Comparison of ENCODE assay signal across 23 cellular contexts in the genomic region with DNA sequence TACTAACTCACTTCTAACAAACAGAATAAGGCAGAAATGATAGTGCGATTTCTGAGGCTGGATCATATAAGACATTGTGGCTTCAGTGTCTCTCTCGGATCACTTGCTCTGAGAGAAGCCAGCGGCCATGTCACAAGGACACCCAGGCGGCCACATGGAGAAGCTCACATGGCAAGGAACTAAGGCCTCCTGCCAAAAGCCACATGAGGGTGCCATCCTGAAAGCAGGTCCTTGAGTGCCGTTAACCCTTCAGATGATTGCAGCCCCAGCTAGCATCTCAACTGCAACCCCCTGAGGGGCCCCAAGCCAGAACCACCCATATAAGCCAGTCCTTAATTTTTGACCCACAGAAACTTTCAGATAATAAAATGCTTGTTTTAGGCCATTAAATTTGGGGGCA. TPM values are rescaled to one million over a fixed set of nuclear protein-coding genes. Genes with fewer than 3 reads are reported as not detected.
DNase-seq lines count a peak whose midpoint lies in the region; ATAC-seq, FAIRE-seq and TF ChIP-seq lines count a peak whose summit lies in the region.
"Had no signal": no experiment of that assay in that cellular context is flagged by ENCODE, and none has a peak within 500 bp of the region (broad histone marks: within the 10 kb centered on the region; RNA-seq: fewer than 3 reads in every experiment).

No MANE protein-coding gene starts in this region.

- no peaks in the 10 kb centered on the region for H3K27me3 ChIP-seq in K562 (ENCODE audit: control insufficient read depth in 2 of 2, insufficient read depth in 2 of 2, low read length in 2 of 2)
- H3K27me3 ChIP-seq in heart right ventricle: no peaks in the 10 kb centered on the region
- H3K27me3 ChIP-seq: testis had no signal

- no peak for TF ChIP-seq RAD21 in K562 (CRISPR knock-in tag; conservative IDR thresholded peaks at IDR 0.05 in 1 of 2, IDR thresholded peaks at IDR 0.05 in 1 of 2)

- WGBS in K562 (ENCODE audit: insufficient coverage, low coverage, missing lambda C conversion rate): 76% methylated on average over 5 of the region's 5 CpGs
- WGBS in heart right ventricle, 2 donors: 68 to 75% methylated on average over 5 of the region's 5 CpGs

- H3K27ac ChIP-seq in K562 (ENCODE audit: extremely low read depth, low read depth, low read length): no peak overlapping the region
- H3K27ac ChIP-seq in heart right ventricle: peak overlapping the region in 8 of 10 donors; percentile 52 to 75 (median 67)
- no peak overlapping the region for H3K27ac ChIP-seq in kidney (ENCODE audit: low read depth in 2 of 2, low read length in 2 of 2)
- H3K27ac ChIP-seq: testis had no signal

- no peaks in the 10 kb centered on the region for H3K9me3 Mint-ChIP-seq in neural crest cell
- no peaks in the 10 kb centered on the region for H3K9me3 Mint-ChIP-seq in Calu3 (ENCODE audit: low read depth, unreplicated experiment)
- H3K9me3 Mint-ChIP-seq: brain; stimulated activated naive B cell treated with anti-CD40 and anti-IgM and Interleukin-4, amounts not matched to agents 10 μg/mL and 1 μg/mL and 100 μg/mL, for 72 hours had no signal

- no peaks in the 10 kb centered on the region for H3K36me3 ChIP-seq in K562 (ENCODE audit: control insufficient read depth, insufficient read depth, low read length)
- peaks cover 0 to 3% (median 0%) of the 10 kb centered on the region in 9 donors for H3K36me3 ChIP-seq in heart right ventricle
- no peaks in the 10 kb centered on the region for H3K36me3 ChIP-seq in kidney (ENCODE audit: control insufficient read depth in 1 of 2, insufficient read depth in 2 of 2, low read length in 2 of 2)

- POLR2A ChIA-PET in K562 (lab: Yijun Ruan, JAX): interaction anchor here (0.7 to 8.9 kb wide), 5 partner anchors 8 to 30 kb away, joined by 3 to 74 read pairs (median 4); no protein-coding TSS in a partner anchor

- H3K4me3 Mint-ChIP-seq in neural crest cell (peak overlapping the region; percentile 51), Calu3 (ENCODE audit: low read depth, unreplicated experiment) (no peak overlapping the region)
- H3K4me3 Mint-ChIP-seq: brain; stimulated activated naive B cell treated with anti-CD40 and anti-IgM and Interleukin-4, amounts not matched to agents 10 μg/mL and 1 μg/mL and 100 μg/mL, for 72 hours had no signal

- H3K4me3 ChIP-seq in K562 (no peak overlapping the region), heart right ventricle (no peak overlapping the region), kidney (ENCODE audit: low read length in 2 of 2) (no peak overlapping the region)
- H3K4me3 ChIP-seq: testis had no signal

- CTCF ChIA-PET in K562 (lab: Yijun Ruan, JAX; ENCODE audit: low intra/inter-chr PET ratio) (no interaction called here), Calu3 (lab: Charles Lee) (no interaction called here)

- H3K36me3 Mint-ChIP-seq in neural crest cell (ENCODE audit: low read depth): no peaks in the 10 kb centered on the region
- H3K36me3 Mint-ChIP-seq in Calu3 (ENCODE audit: insufficient read depth, unreplicated experiment): peaks cover 4% of the 10 kb centered on the region
- H3K36me3 Mint-ChIP-seq: brain had no signal

- in situ Hi-C loops in K562 (cut with MboI): no loop called here

- H3K27me3 Mint-ChIP-seq in neural crest cell (ENCODE audit: low read depth) (no peaks in the 10 kb centered on the region), Calu3 (ENCODE audit: unreplicated experiment) (no peaks in the 10 kb centered on the region)
- H3K27me3 Mint-ChIP-seq: stimulated activated naive B cell treated with anti-CD40 and anti-IgM and Interleukin-4, amounts not matched to agents 10 μg/mL and 1 μg/mL and 100 μg/mL, for 72 hours had no signal

- H4K20me1 ChIP-seq in K562 (replicated peaks; ENCODE audit: control insufficient read depth, insufficient read depth, low read length): no peaks in the 10 kb centered on the region

- H3K4me2 ChIP-seq in K562 (ENCODE audit: insufficient read depth, low read length): no peak overlapping the region

- DNase-seq in K562 (ENCODE audit: extremely low read depth in 1 of 4, low spot score in 3 of 4) (no peak), heart right ventricle (peak in 1 of 2 donors; percentile 40), neural crest cell (ENCODE audit: low read depth, low spot score) (no peak), NK-92 (lab: John Stamatoyannopoulos, UW; ENCODE audit: unreplicated experiment) (no peak), Calu3 (no peak), kidney (no peak)
- DNase-seq: activated CD4-positive, alpha-beta T cell treated with anti-CD3 and anti-CD28 coated beads for 48 hours; activated naive CD4-positive, alpha-beta T cell; activated T-cell treated with anti-CD3 and anti-CD28 coated beads, Interleukin-2, amount 50 U/mL, for 48 hours; effector CD8-positive, alpha-beta T cell; Kasumi-1; kidney glomerular epithelial cell; mammary epithelial cell; NCI-H1048; NCI-H187; NCI-H524 treated with DMSO at 0.1 percent for 48 hours; occipital lobe; stimulated activated CD4-positive, alpha-beta T cell treated with anti-CD3 and anti-CD28 coated beads, Interleukin-4, amount 100 ng/mL, for 1 hour; stimulated activated naive B cell treated with anti-CD40 and anti-IgM and Interleukin-4, amounts not matched to agents 10 μg/mL and 1 μg/mL and 100 μg/mL, for 72 hours; testis had no signal

- intact Hi-C loops in K562 (cut with micrococcal nuclease): no loop called here
- intact Hi-C loops in heart right ventricle (cut with DNase I): no loop called here
- intact Hi-C loops in Calu3 (cut with micrococcal nuclease; ENCODE audit: unreplicated experiment): no loop called here
- intact Hi-C loops in kidney (cut with DNase I): no loop called here

- H3K4me1 Mint-ChIP-seq in neural crest cell: no peaks in the 10 kb centered on the region
- peaks cover 17% of the 10 kb centered on the region for H3K4me1 Mint-ChIP-seq in Calu3 (ENCODE audit: low read depth, unreplicated experiment)

- H2AFZ ChIP-seq in K562 (ENCODE audit: low read depth, low read length): no peak overlapping the region

- H3K9me3 ChIP-seq in K562 (replicated peaks; ENCODE audit: control insufficient read depth, insufficient read depth, low read depth, low read length): no peaks in the 10 kb centered on the region
- no peaks in the 10 kb centered on the region for H3K9me3 ChIP-seq in heart right ventricle
- no peaks in the 10 kb centered on the region for H3K9me3 ChIP-seq in kidney (ENCODE audit: control insufficient read depth in 1 of 2, low read length in 2 of 2)
- H3K9me3 ChIP-seq: testis had no signal

- no peak for TF ChIP-seq POLR2A in K562 (conservative IDR thresholded peaks at IDR 0.05)

- TF ChIP-seq CTCF in K562 (IDR thresholded peaks at IDR 0.05 in 2 of 3, conservative IDR thresholded peaks at IDR 0.05 in 1 of 3; ENCODE audit: insufficient read depth in 2 of 3, low read depth in 1 of 3, low read length in 3 of 3) (0 out of 6 replicates have a peak, but pooled peaks of 2 of the 3 experiments have one; percentile 7 to 12), heart right ventricle (IDR thresholded peaks at IDR 0.05) (no peak), neural crest cell (conservative IDR thresholded peaks at IDR 0.05) (no peak), Calu3 (IDR thresholded peaks at IDR 0.05; ENCODE audit: unreplicated experiment) (no peak), kidney (IDR thresholded peaks at IDR 0.05; ENCODE audit: borderline replicate concordance, extremely low read depth, insufficient read depth) (no peak)

- FAIRE-seq in K562 (lab: Jason Lieb, UNC) (no peak), kidney (lab: Jason Lieb, UNC) (no peak)
- FAIRE-seq: HTR-8/SVneo had no signal

- peak overlapping the region in 1 of 2 experiments; percentile 57; a peak in 1 of 4 replicates for H3K9ac ChIP-seq in K562 (ENCODE audit: insufficient read depth in 1 of 2, low read depth in 2 of 2, low read length in 2 of 2)
- H3K9ac ChIP-seq in kidney (ENCODE audit: low read length in 2 of 2): no peak overlapping the region

- ATAC-seq in K562 (no peak), heart right ventricle (peak in 7 of 8 donors; percentile 20 to 73 (median 39)), HG03457 (IDR thresholded peaks at IDR 0.05; ENCODE audit: unreplicated experiment) (no peak)
- ATAC-seq: stimulated activated naive B cell treated with anti-CD40 and anti-IgM and Interleukin-4, amounts not matched to agents 10 μg/mL and 1 μg/mL and 100 μg/mL, for 72 hours had no signal

- peaks cover 22 to 23% of the 10 kb centered on the region in 2 experiments for H3K4me1 ChIP-seq in K562 (replicated peaks in 1 of 2; ENCODE audit: control insufficient read depth in 2 of 2, insufficient read depth in 2 of 2, low read length in 2 of 2)
- peaks cover 4 to 27% (median 17%) of the 10 kb centered on the region in 9 donors for H3K4me1 ChIP-seq in heart right ventricle
- H3K4me1 ChIP-seq in kidney (ENCODE audit: control insufficient read depth in 1 of 2, insufficient read depth in 1 of 2, low read depth in 1 of 2, low read length in 2 of 2): no peaks in the 10 kb centered on the region

- BruUV-seq in K562 (replicated peaks; lab: Mats Ljungman, UMichigan) (no TSS peak), Calu3 (replicated peaks; lab: Mats Ljungman, UMichigan) (no TSS peak)

- no peak for TF ChIP-seq EP300 in K562 (IDR thresholded peaks at IDR 0.05; ENCODE audit: low read length)

- no peaks in the 10 kb centered on the region for H3K79me2 ChIP-seq in K562 (ENCODE audit: control insufficient read depth, insufficient read depth, low read length)

- H3K27ac Mint-ChIP-seq in neural crest cell (ENCODE audit: unreplicated experiment) (no peak overlapping the region), Calu3 (ENCODE audit: unreplicated experiment) (no peak overlapping the region)
- H3K27ac Mint-ChIP-seq: stimulated activated naive B cell treated with anti-CD40 and anti-IgM and Interleukin-4, amounts not matched to agents 10 μg/mL and 1 μg/mL and 100 μg/mL, for 72 hours had no signal

- H3K9me1 ChIP-seq in K562 (ENCODE audit: control insufficient read depth, insufficient read depth, low read length): no peaks in the 10 kb centered on the region

RNA-seq across cellular contexts. Expression of a gene that starts 6.9 kb away (rescaled TPM):
- 126 and 193 TPM in 2 replicates for total RNA-seq in K562 (2011; cell fraction: chromatin; rRNA removed; ENCODE audit: low replicate concordance)
- total RNA-seq in K562 (2011; cell fraction: nucleolus; rRNA removed): 95.3 and 108 TPM in 2 replicates
- 134 and 160 TPM in 2 replicates for total RNA-seq in K562 (2011; cell fraction: nucleoplasm; rRNA removed)
- 188 and 201 TPM in 2 replicates for total RNA-seq in K562 (2014; rRNA removed)
- 450 and 500 TPM in 2 replicates for total RNA-seq in K562 (2014; rRNA removed; fragmentation: Illumina TruSeq; extraction: Trizol)
- 331 and 336 TPM in 2 replicates for total RNA-seq in K562 (2015; rRNA removed; fragmentation: Illumina TruSeq; extraction: Trizol)
- total RNA-seq in K562 (2021): 398 and 422 TPM in 2 replicates
- polyA plus RNA-seq in K562 (2011; rRNA removed): 139 and 166 TPM in 2 replicates
- polyA plus RNA-seq in K562 (2011; cell fraction: cytosol; rRNA removed): 67.4 and 154 TPM in 2 replicates
- 117 and 202 TPM in 2 replicates for polyA plus RNA-seq in K562 (2011; cell fraction: nucleus; rRNA removed)
- polyA plus RNA-seq in K562 (2012): 354 and 375 TPM in 2 replicates
- polyA plus RNA-seq in K562 (2014; fragmentation: Illumina TruSeq; extraction: Trizol): 379 and 424 TPM in 2 replicates
- 100 to 1,000 TPM; 208 to 250 TPM for polyA plus RNA-seq in K562 (2014; fragmentation: Nextera tagmentation; extraction: Ambion mirVana)
- polyA plus RNA-seq in K562 (2014; rRNA removed): 198 and 219 TPM in 2 replicates
- 177 and 198 TPM in 2 replicates for polyA minus RNA-seq in K562 (2011; rRNA and poly(A)+ RNA removed)
- polyA minus RNA-seq in K562 (2011; cell fraction: cytosol; rRNA and poly(A)+ RNA removed): 116 and 122 TPM in 2 replicates
- 47.5 and 87.7 TPM in 2 replicates for polyA minus RNA-seq in K562 (2011; cell fraction: nucleus; rRNA and poly(A)+ RNA removed)
- total RNA-seq in heart right ventricle: 100 to 1,000 TPM; 445 to 606 (median 499) TPM
- polyA plus RNA-seq in heart right ventricle: 100 to 1,000 TPM; 193 to 457 TPM
- 197 and 202 TPM in 2 replicates for total RNA-seq in neural crest cell
- 243 and 254 TPM in 2 replicates for total RNA-seq in Calu3 (2022)
- 128 TPM for total RNA-seq in kidney
- polyA plus RNA-seq in kidney (ENCODE audit: insufficient read depth, low read depth, low replicate concordance): 211 TPM

RNA-seq across cellular contexts. Expression of a gene that starts 32.0 kb away (rescaled TPM):
- 9.9 and 40.2 TPM in 2 replicates for total RNA-seq in K562 (2011; cell fraction: chromatin; rRNA removed; ENCODE audit: low replicate concordance)
- 75.5 and 100 TPM in 2 replicates for total RNA-seq in K562 (2011; cell fraction: nucleolus; rRNA removed)
- total RNA-seq in K562 (2011; cell fraction: nucleoplasm; rRNA removed): 30.5 and 32.2 TPM in 2 replicates
- total RNA-seq in K562 (2014; rRNA removed) (112 and 115 TPM in 2 replicates), K562 (2014; rRNA removed; fragmentation: Illumina TruSeq; extraction: Trizol) (3.2 and 5.0 TPM in 2 replicates), K562 (2015; rRNA removed; fragmentation: Illumina TruSeq; extraction: Trizol) (18.5 and 21.3 TPM in 2 replicates), K562 (2021) (79.9 and 82.9 TPM in 2 replicates), heart right ventricle (10 to 100 TPM; 16.4 to 51.5 (median 29.4) TPM), neural crest cell (4.7 and 6.3 TPM in 2 replicates), Calu3 (2022) (52.4 and 67.6 TPM in 2 replicates), kidney (26.6 TPM)
- polyA plus RNA-seq in K562 (2011; rRNA removed) (13.7 and 19.5 TPM in 2 replicates), K562 (2014; fragmentation: Illumina TruSeq; extraction: Trizol) (4.0 and 11.3 TPM in 2 replicates), K562 (2014; fragmentation: Nextera tagmentation; extraction: Ambion mirVana) (1 to 10 TPM in 1 of 2 experiments, under 1 TPM in 1; 0.41 to 1.4 TPM), K562 (2014; rRNA removed) (89.4 and 98.3 TPM in 2 replicates), heart right ventricle (100 to 1,000 TPM; 103 to 254 TPM), kidney (ENCODE audit: insufficient read depth, low read depth, low replicate concordance) (65.3 TPM)
- 22.6 and 106 TPM in 2 replicates for polyA plus RNA-seq in K562 (2011; cell fraction: cytosol; rRNA removed)
- polyA plus RNA-seq in K562 (2011; cell fraction: nucleus; rRNA removed): 73.7 and 157 TPM in 2 replicates
- polyA plus RNA-seq in K562 (2012): 39.2 and 59.3 TPM in 2 replicates
- polyA minus RNA-seq in K562 (2011; rRNA and poly(A)+ RNA removed): 1.0 and 2.8 TPM in 2 replicates
- polyA minus RNA-seq in K562 (2011; cell fraction: cytosol; rRNA and poly(A)+ RNA removed): 9.5 and 13.7 TPM in 2 replicates
- polyA minus RNA-seq in K562 (2011; cell fraction: nucleus; rRNA and poly(A)+ RNA removed): 17.2 and 17.6 TPM in 2 replicates

Comparison
In these comparisons a context has a peak if more than half of its experiments do, and no peak if none do; other contexts are left out.
1. ATAC-seq: peak in heart right ventricle (7 of 8); none in K562 (single experiment) and HG03457 (single experiment).
2. H3K27ac ChIP-seq: peak in heart right ventricle (8 of 10); none in K562 (single experiment) and kidney (0 of 2).
3. CTCF ChIP-seq: peak in K562 (2 of 3); none in heart right ventricle (0 of 9), neural crest cell (single experiment), Calu3 (single experiment) and kidney (single experiment).